In genomic region chr1:83718338-83718737, GRCh38 we compare ENCODE assay signal across 17 cellular contexts.
DNase-seq lines count a peak whose midpoint lies in the region; ATAC-seq and TF ChIP-seq lines count a peak whose summit lies in the region.
"Had no signal": no experiment of that assay in that cellular context is flagged by ENCODE, and none has a peak within 500 bp of the region (broad histone marks: within the 10 kb centered on the region; RNA-seq: fewer than 3 reads in every experiment).

No MANE protein-coding gene starts in this region.

- DNase-seq in activated T-cell treated with anti-CD3 and anti-CD28 coated beads, Interleukin-2, amount 50 U/mL, for 1 hour = no peak
- DNase-seq in NCI-H748 (lab: John Stamatoyannopoulos, UW; ENCODE audit: unreplicated experiment) (no peak), NCI-H187 (lab: John Stamatoyannopoulos, UW) (no peak)
- DNase-seq: BE2C; CD4-positive, alpha-beta memory T cell; IMR-90; Kasumi-1; NCI-H1105 treated with DMSO at 0.1 percent for 48 hours; NCI-H187 treated with DMSO at 0.1 percent for 48 hours; NCI-H2171; SIG-M5; T-helper 2 cell had no signal

- CTCF ChIA-PET in HEK293 (lab: Yijun Ruan, JAX) = no interaction called here

- no peak overlapping the region for H3K27ac ChIP-seq in HEK293 (ENCODE audit: extremely low read depth, low read depth, low read length)

- no peaks in the 10 kb centered on the region for H3K36me3 ChIP-seq in HEK293 (ENCODE audit: control insufficient read depth in 2 of 2, insufficient read depth in 1 of 2, low read length in 2 of 2)
- H3K36me3 ChIP-seq: BE2C, HAP-1 had no signal

- no peaks in the 10 kb centered on the region for H3K9me3 ChIP-seq in HEK293 (ENCODE audit: control insufficient read depth, insufficient read depth, low read depth, low read length)
- H3K9me3 ChIP-seq: BE2C, HAP-1 had no signal

- POLR2A ChIA-PET in HEK293 (lab: Yijun Ruan, JAX) = no interaction called here

- peak; percentile 75 for ATAC-seq in GM18867 (IDR thresholded peaks at IDR 0.05; ENCODE audit: unreplicated experiment)
- ATAC-seq in HG03520 (IDR thresholded peaks at IDR 0.05; ENCODE audit: unreplicated experiment) = peak; percentile 67
- no peak for ATAC-seq in GM21390 (IDR thresholded peaks at IDR 0.05; ENCODE audit: unreplicated experiment)

- no peak for TF ChIP-seq CTCF in HEK293 (tag by site-specific recombination; IDR thresholded peaks at IDR 0.05)

- no peak overlapping the region for H3K4me3 ChIP-seq in HEK293 (ENCODE audit: low read depth, low read length)
- H3K4me3 ChIP-seq: HAP-1 had no signal

- no peaks in the 10 kb centered on the region for H3K4me1 ChIP-seq in HEK293 (ENCODE audit: control insufficient read depth, insufficient read depth, low read length)
- H3K4me1 ChIP-seq: HAP-1 had no signal

TF ChIP-seq in HEK293, 187 proteins besides CTCF, POLR2A, EP300 and RAD21:
- TF ChIP-seq ZNF121 (tag by site-specific recombination; IDR thresholded peaks at IDR 0.05) (no peak), ZNF18 (tag by site-specific recombination; IDR thresholded peaks at IDR 0.05) (0 out of 2 replicates have a peak, but pooled peaks have one; percentile 36)
